11 cellular contexts compared by ENCODE assay signal in the genomic region with DNA sequence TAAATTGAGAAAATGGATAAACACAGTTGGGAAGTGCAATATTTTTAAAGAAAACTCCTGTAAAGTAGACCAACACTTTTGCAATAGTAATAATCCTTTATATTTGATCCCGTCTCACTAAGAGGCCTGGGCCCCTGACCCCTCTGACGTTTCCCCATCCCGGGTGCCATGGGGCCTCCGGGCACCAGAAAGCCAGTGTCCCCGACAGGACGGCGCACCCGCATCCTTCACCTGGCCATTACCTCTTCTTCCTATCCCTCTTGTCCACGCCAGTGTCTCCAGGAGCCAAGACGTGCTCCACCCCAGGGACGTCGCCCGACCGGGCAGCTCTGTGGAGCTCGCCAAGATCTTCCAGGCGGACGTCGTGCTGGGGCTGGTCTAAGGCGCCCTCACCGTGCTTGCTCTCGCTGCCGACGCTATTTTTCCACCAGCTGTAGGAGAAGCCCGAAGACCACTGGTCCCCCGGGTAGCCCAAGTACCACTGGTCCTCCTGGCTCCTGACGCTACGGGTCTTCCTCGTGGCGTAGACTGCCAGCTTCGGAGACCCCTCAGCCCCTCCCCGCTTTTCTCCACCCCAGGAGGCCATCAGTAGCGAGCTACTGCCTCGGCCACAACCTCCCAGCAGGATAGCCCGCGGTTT. TPM values are rescaled to one million over a fixed set of nuclear protein-coding genes. Genes with fewer than 3 reads are reported as not detected.
DNase-seq lines count a peak whose midpoint lies in the region; ATAC-seq and TF ChIP-seq lines count a peak whose summit lies in the region.
"Not testable (repeated sequence)": the region's sequence is repeated elsewhere in the genome, so short reads cannot be mapped to it uniquely, and the experiment has no call there.
"Had no signal": no experiment of that assay in that cellular context is flagged by ENCODE, and none has a peak within 500 bp of the region (broad histone marks: within the 10 kb centered on the region; RNA-seq: fewer than 3 reads in every experiment).

No MANE protein-coding gene starts in this region.

- POLR2A ChIA-PET in AG04449 (lab: Yijun Ruan, JAX) = not testable (repeated sequence)

- ATAC-seq in GM18907 (IDR thresholded peaks at IDR 0.05; ENCODE audit: unreplicated experiment) (peak; percentile 17), HG03135 (IDR thresholded peaks at IDR 0.05; ENCODE audit: unreplicated experiment) (peak; percentile 15), mucosa of descending colon (peak; percentile 46)

- intact Hi-C loops in mucosa of descending colon (cut with DNase I, micrococcal nuclease) = not testable (repeated sequence)

- in situ Hi-C loops in astrocyte of the cerebellum (cut with HindIII; ENCODE audit: low sequenced_read_pairs) = not testable (repeated sequence)

- H3K9me3 ChIP-seq in mucosa of descending colon = not testable (repeated sequence)

- H3K4me1 ChIP-seq in mucosa of descending colon (ENCODE audit: low read depth) = not testable (repeated sequence)

- CTCF ChIA-PET in AG04449 (lab: Yijun Ruan, JAX) = interaction anchor here (1.8 kb wide), 1 partner anchor 336 kb away, joined by 4 read pairs; no protein-coding TSS in a partner anchor

- H3K4me3 ChIP-seq in AG04449 (ENCODE audit: low read depth, low read length) (peak overlapping the region; percentile 48), WI38 (ENCODE audit: low read depth, low read length) (peak overlapping the region; percentile 54), astrocyte of the cerebellum (ENCODE audit: low read depth, low read length) (peak overlapping the region; percentile 30), fibroblast of the aortic adventitia (ENCODE audit: low read depth, low read length) (peak overlapping the region; percentile 47)
- H3K4me3 ChIP-seq in mucosa of descending colon = not testable (repeated sequence)

- DNase-seq in AG04449 (ENCODE audit: low read depth, low spot score); astrocyte of the cerebellum (ENCODE audit: low read depth); fibroblast of the aortic adventitia (ENCODE audit: low read depth); mucosa of descending colon: not testable (repeated sequence)
- DNase-seq in stimulated activated CD4-positive, alpha-beta T cell treated with anti-CD3 and anti-CD28 coated beads, TNF-alpha, amount 100 ng/mL, for 24 hours (ENCODE audit: low read depth in 3 of 3) = peak in 2 of 3 experiments; percentile 1 to 19

- not testable (repeated sequence) for TF ChIP-seq CTCF in AG04449 (IDR thresholded peaks at IDR 0.05; ENCODE audit: insufficient read depth, low read length, missing control alignments); WI38 (IDR thresholded peaks at IDR 0.05; ENCODE audit: low read depth, low read length); astrocyte of the cerebellum (IDR thresholded peaks at IDR 0.05; ENCODE audit: low read depth, low read length, missing control alignments); fibroblast of the aortic adventitia (IDR thresholded peaks at IDR 0.05; ENCODE audit: insufficient read depth, low read length); mucosa of descending colon (IDR thresholded peaks at IDR 0.05)

- not testable (repeated sequence) for H3K36me3 ChIP-seq in mucosa of descending colon (ENCODE audit: low read depth)

RNA-seq across cellular contexts. Expression of a gene that starts 19.2 kb away (rescaled TPM):
- not detected in 2 replicates for total RNA-seq in fibroblast of the aortic adventitia (ENCODE audit: low replicate concordance)
- total RNA-seq in mucosa of descending colon = not detected
- total RNA-seq: HepG2; smooth muscle cell; T-helper 1 cell treated with Interleukin-12 subunit alpha and Interleukin-12 subunit beta and Interleukin-4 antibody, amounts not matched to agents 30 ng/mL and 1 ng/mL, for 36 hours had no signal

RNA-seq across cellular contexts. Expression of a gene that starts 57.1 kb away (rescaled TPM):
- total RNA-seq in fibroblast of the aortic adventitia (ENCODE audit: low replicate concordance) (3.4 and 5.4 TPM in 2 replicates), mucosa of descending colon (1 to 10 TPM; 1.9 to 5.0 (median 2.0) TPM)
